13 cellular contexts compared by ENCODE assay signal in the genomic region with DNA sequence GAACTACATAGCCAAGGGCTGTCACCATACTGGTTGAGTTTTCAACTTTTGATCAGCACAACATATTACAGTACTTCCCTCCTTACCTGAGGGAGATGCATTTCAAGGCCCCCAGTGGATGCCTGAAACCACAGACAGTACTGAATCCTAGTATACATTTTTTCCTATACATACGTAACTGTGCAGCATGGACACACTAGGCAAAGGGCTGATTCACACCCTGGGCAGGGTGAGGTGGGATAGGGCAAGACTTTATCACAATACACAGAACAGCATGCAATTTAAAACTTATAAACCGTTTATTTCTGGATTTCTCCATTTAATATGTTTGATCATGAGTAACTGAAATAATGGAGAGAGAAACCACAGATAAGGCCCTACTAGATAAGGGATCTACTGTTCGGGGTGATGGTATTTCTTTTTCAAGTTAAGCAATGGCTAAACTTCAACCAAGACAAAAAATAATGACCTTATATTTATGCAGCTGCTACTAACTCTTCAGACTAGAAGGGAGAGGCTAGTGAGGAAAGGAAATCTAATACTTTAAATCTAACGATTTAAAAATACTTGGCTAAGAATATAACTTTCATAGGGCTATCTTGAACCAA.
"Had no signal": no experiment of that assay in that cellular context is flagged by ENCODE, and none has a peak within 500 bp of the region (broad histone marks: within the 10 kb centered on the region; RNA-seq: fewer than 3 reads in every experiment).

No MANE protein-coding gene starts in this region.

- DNase-seq: activated effector memory CD4-positive, alpha-beta T cell treated with Interleukin-2 at 50 U/mL for 16 hours; activated T-cell treated with anti-CD3 and anti-CD28 coated beads, Interleukin-2, amount 50 U/mL, for 1 hour; cerebellar nuclear complex; foreskin keratinocyte; heart left ventricle; mammary epithelial cell; nephron progenitor cell; stimulated activated CD4-positive, alpha-beta T cell treated with anti-CD3 and anti-CD28 coated beads, Interleukin-12 subunit alpha, Interleukin-12 subunit beta, amount 100 ng/mL, for 4 hours; stimulated activated CD4-positive, alpha-beta T cell treated with anti-CD3 and anti-CD28 coated beads, Interleukin-2, amount 100 ng/mL, for 48 hours; stimulated activated naive CD4-positive, alpha-beta T cell treated with Interleukin-2 at 50 U/mL for 16 hours; T-helper 17 cell had no signal

- H3K4me1 ChIP-seq: foreskin keratinocyte had no signal

- H3K36me3 ChIP-seq: esophagus muscularis mucosa, heart left ventricle had no signal

- H3K4me3 ChIP-seq: esophagus muscularis mucosa, heart left ventricle had no signal

- H3K9me3 ChIP-seq: esophagus muscularis mucosa, heart left ventricle had no signal

- ATAC-seq: foreskin keratinocyte, heart left ventricle, sciatic nerve, T-helper 17 cell had no signal

- H3K27me3 ChIP-seq: esophagus muscularis mucosa, foreskin keratinocyte, heart left ventricle had no signal

- H3K27ac ChIP-seq: esophagus muscularis mucosa, foreskin keratinocyte, heart left ventricle had no signal
